8 cellular contexts compared by ENCODE assay signal in the genomic region with DNA sequence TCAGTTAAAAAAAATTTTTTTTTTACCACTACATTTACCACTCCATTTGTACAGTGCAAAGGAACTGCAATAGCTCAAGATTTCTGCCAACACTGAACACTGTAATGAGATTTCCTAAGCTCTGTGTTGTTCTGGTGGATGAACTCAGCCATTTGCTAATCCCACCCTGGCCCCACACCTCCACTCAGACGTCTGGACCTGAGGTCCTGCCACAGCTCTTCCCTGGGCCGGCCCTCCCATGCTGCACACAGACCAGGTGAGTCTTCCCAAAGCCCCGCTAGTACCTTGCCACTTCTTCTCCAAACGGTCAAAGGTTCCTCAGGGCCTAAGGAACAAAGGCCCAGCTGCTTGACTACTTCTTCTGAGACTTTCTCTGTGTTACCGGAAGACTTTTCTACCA. TPM values are rescaled to one million over a fixed set of nuclear protein-coding genes. Genes with fewer than 3 reads are reported as not detected.
A peak's percentile ranks its signal among the peaks of the same experiment; 100 is the strongest.
DNase-seq lines count a peak whose midpoint lies in the region; ATAC-seq and TF ChIP-seq lines count a peak whose summit lies in the region.

No MANE protein-coding gene starts in this region.

- no peak overlapping the region for H3K4me3 Mint-ChIP-seq in activated naive CD8-positive, alpha-beta T cell
- H3K4me3 Mint-ChIP-seq in activated naive CD8-positive, alpha-beta T cell treated with anti-CD3 and anti-CD28 coated beads for 36 hours: no peak overlapping the region
- no peak overlapping the region for H3K4me3 Mint-ChIP-seq in effector memory CD8-positive, alpha-beta T cell
- no peak overlapping the region for H3K4me3 Mint-ChIP-seq in naive B cell
- H3K4me3 Mint-ChIP-seq in type B pancreatic cell: no peak overlapping the region

- peak overlapping the region; percentile 75 for H3K27ac Mint-ChIP-seq in activated naive CD8-positive, alpha-beta T cell
- H3K27ac Mint-ChIP-seq in activated naive CD8-positive, alpha-beta T cell treated with anti-CD3 and anti-CD28 coated beads for 36 hours: no peak overlapping the region
- H3K27ac Mint-ChIP-seq in effector memory CD8-positive, alpha-beta T cell: peak overlapping the region; percentile 74 to 85
- H3K27ac Mint-ChIP-seq in naive B cell: peak overlapping the region in 5 of 6 donors; percentile 55 to 91 (median 75)
- H3K27ac Mint-ChIP-seq in type B pancreatic cell: peak overlapping the region; percentile 71

- H3K27me3 Mint-ChIP-seq in activated naive CD8-positive, alpha-beta T cell: no peaks in the 10 kb centered on the region
- H3K27me3 Mint-ChIP-seq in activated naive CD8-positive, alpha-beta T cell treated with anti-CD3 and anti-CD28 coated beads for 36 hours: no peaks in the 10 kb centered on the region
- no peaks in the 10 kb centered on the region for H3K27me3 Mint-ChIP-seq in effector memory CD8-positive, alpha-beta T cell
- no peaks in the 10 kb centered on the region for H3K27me3 Mint-ChIP-seq in naive B cell
- H3K27me3 Mint-ChIP-seq in type B pancreatic cell: no peaks in the 10 kb centered on the region

- ATAC-seq in effector memory CD8-positive, alpha-beta T cell (replicated peaks): no peak
- no peak for ATAC-seq in naive B cell (ENCODE audit: low read depth in 2 of 2)
- ATAC-seq in HG02852 (IDR thresholded peaks at IDR 0.05; ENCODE audit: unreplicated experiment): no peak
- no peak for ATAC-seq in HG02678 (IDR thresholded peaks at IDR 0.05; ENCODE audit: unreplicated experiment)

- no peak for DNase-seq in activated naive CD8-positive, alpha-beta T cell treated with anti-CD3 and anti-CD28 coated beads for 36 hours
- no peak for DNase-seq in effector memory CD8-positive, alpha-beta T cell
- DNase-seq in naive B cell (no peak), type B pancreatic cell (ENCODE audit: extremely low spot score, unreplicated experiment) (no peak), hippocampal formation (lab: John Stamatoyannopoulos, UW) (no peak)

- peaks cover 52% of the 10 kb centered on the region for H3K4me1 Mint-ChIP-seq in activated naive CD8-positive, alpha-beta T cell (ENCODE audit: low read depth)
- peaks cover 34% of the 10 kb centered on the region for H3K4me1 Mint-ChIP-seq in activated naive CD8-positive, alpha-beta T cell treated with anti-CD3 and anti-CD28 coated beads for 36 hours
- H3K4me1 Mint-ChIP-seq in effector memory CD8-positive, alpha-beta T cell (ENCODE audit: low read depth in 2 of 2): peaks cover 47 to 57% of the 10 kb centered on the region in 2 donors
- H3K4me1 Mint-ChIP-seq in naive B cell (peaks cover 50 to 55% (median 53%) of the 10 kb centered on the region in 3 donors), type B pancreatic cell (ENCODE audit: unreplicated experiment) (peaks cover 81% of the 10 kb centered on the region)

- no peak for TF ChIP-seq CTCF in type B pancreatic cell (conservative IDR thresholded peaks at IDR 0.05)

- H3K36me3 Mint-ChIP-seq in activated naive CD8-positive, alpha-beta T cell: peaks cover 4% of the 10 kb centered on the region
- peaks cover 9% of the 10 kb centered on the region for H3K36me3 Mint-ChIP-seq in activated naive CD8-positive, alpha-beta T cell treated with anti-CD3 and anti-CD28 coated beads for 36 hours
- peaks cover 15% of the 10 kb centered on the region for H3K36me3 Mint-ChIP-seq in effector memory CD8-positive, alpha-beta T cell (ENCODE audit: insufficient read depth)
- H3K36me3 Mint-ChIP-seq in naive B cell: peaks cover 0 to 7% of the 10 kb centered on the region in 2 donors
- peaks cover 18% of the 10 kb centered on the region for H3K36me3 Mint-ChIP-seq in type B pancreatic cell

- no peaks in the 10 kb centered on the region for H3K9me3 Mint-ChIP-seq in activated naive CD8-positive, alpha-beta T cell (ENCODE audit: low read depth)
- no peaks in the 10 kb centered on the region for H3K9me3 Mint-ChIP-seq in activated naive CD8-positive, alpha-beta T cell treated with anti-CD3 and anti-CD28 coated beads for 36 hours
- H3K9me3 Mint-ChIP-seq in effector memory CD8-positive, alpha-beta T cell: no peaks in the 10 kb centered on the region
- H3K9me3 Mint-ChIP-seq in naive B cell: no peaks in the 10 kb centered on the region
- no peaks in the 10 kb centered on the region for H3K9me3 Mint-ChIP-seq in type B pancreatic cell

RNA-seq across cellular contexts. Expression of a gene that starts 56.4 kb away (rescaled TPM):
- under 1 TPM; 0.12 to 0.28 TPM for total RNA-seq in activated naive CD8-positive, alpha-beta T cell treated with anti-CD3 and anti-CD28 coated beads for 36 hours
- under 1 TPM in 3 of 6 donors, not detected in 3; 0.09 to 0.26 (median 0.24) TPM for polyA plus RNA-seq in naive B cell (ENCODE audit: low read depth in 6 of 6)
- total RNA-seq in type B pancreatic cell (ENCODE audit: low replicate concordance): 0.67 and 2.7 TPM in 2 replicates
